21 cellular contexts compared by ENCODE assay signal in genomic region chr16:85670840-85671239, GRCh38. TPM values are rescaled to one million over a fixed set of nuclear protein-coding genes. Genes with fewer than 3 reads are reported as not detected.
DNase-seq lines count a peak whose midpoint lies in the region; ATAC-seq, FAIRE-seq and TF ChIP-seq lines count a peak whose summit lies in the region.
"Had no signal": no experiment of that assay in that cellular context is flagged by ENCODE, and none has a peak within 500 bp of the region (broad histone marks: within the 10 kb centered on the region; RNA-seq: fewer than 3 reads in every experiment).

No MANE protein-coding gene starts in this region.

- H3K4me2 ChIP-seq in H1 (ENCODE audit: insufficient read depth in 1 of 2, low read depth in 2 of 2, low read length in 2 of 2) (no peak overlapping the region), osteoblast (ENCODE audit: insufficient read depth, low read length) (no peak overlapping the region)

- H3K4me1 ChIP-seq in H1 (replicated peaks in 1 of 4; ENCODE audit: control insufficient read depth in 3 of 4, insufficient read depth in 4 of 4, low read length in 3 of 4) (no peaks in the 10 kb centered on the region), osteoblast (ENCODE audit: insufficient read depth, low read length) (peaks cover 15% of the 10 kb centered on the region), prostate gland (replicated peaks) (peaks cover 15% of the 10 kb centered on the region)
- H3K4me1 ChIP-seq: SJCRH30 had no signal

- TF ChIP-seq POLR2A in H1 (IDR thresholded peaks at IDR 0.05; ENCODE audit: control extremely low read depth in 1 of 2, low read depth in 2 of 2, low read length in 2 of 2) (no peak), prostate gland (IDR thresholded peaks at IDR 0.05) (no peak)

- H3K9me3 Mint-ChIP-seq in activated CD4-positive, alpha-beta T cell treated with anti-CD3 and anti-CD28 coated beads, Interleukin-2, amount 10 ng/mL, durations not matched to agents 24 days and 14 days, result no peaks in the 10 kb centered on the region
- H3K9me3 Mint-ChIP-seq: CD4-positive, alpha-beta memory T cell had no signal

- no peak overlapping the region for H2BK12ac ChIP-seq in H1 (ENCODE audit: low read depth, low read length)

- WGBS in H1 (ENCODE audit: extremely low coverage in 1 of 2, insufficient coverage in 1 of 2, insufficient read length in 1 of 2, insufficient replicate concordance in 2 of 2, low coverage in 1 of 2, low lambda C conversion rate in 2 of 2, missing lambda C conversion rate in 1 of 2), 2 experiments, result 92% methylated on average over 14 of the region's 14 CpGs; no CpG with 5 or more reads in 1 of the 2 experiments
- 97% methylated on average over 14 of the region's 14 CpGs for WGBS in prostate gland

- TF ChIP-seq RAD21 in H1 (IDR thresholded peaks at IDR 0.05 in 1 of 2, conservative IDR thresholded peaks at IDR 0.05 in 1 of 2; ENCODE audit: low read depth in 2 of 2, low read length in 2 of 2), result no peak

- ATAC-seq in GM21723 (IDR thresholded peaks at IDR 0.05; ENCODE audit: unreplicated experiment), result no peak
- ATAC-seq: HCT116 had no signal

- FAIRE-seq in H1 (lab: Jason Lieb, UNC), result no peak

- intact Hi-C loops in activated CD4-positive, alpha-beta T cell treated with anti-CD3 and anti-CD28 coated beads, Interleukin-2, amount 10 ng/mL, durations not matched to agents 24 days and 14 days (cut with micrococcal nuclease), result no loop called here
- intact Hi-C loops in prostate gland (cut with DNase I), result loop anchor here (5.0 kb wide), 1 partner anchor 46 kb away; no protein-coding TSS in a partner anchor

- H4K20me1 ChIP-seq in H1 (replicated peaks in 1 of 2; ENCODE audit: control insufficient read depth in 1 of 2, insufficient read depth in 2 of 2, low read length in 2 of 2) (peaks cover 4 to 19% of the 10 kb centered on the region in 2 experiments), osteoblast (ENCODE audit: insufficient read depth, low read length) (peaks cover 36% of the 10 kb centered on the region)

- H3K36me3 Mint-ChIP-seq in activated CD4-positive, alpha-beta T cell treated with anti-CD3 and anti-CD28 coated beads, Interleukin-2, amount 10 ng/mL, durations not matched to agents 24 days and 14 days (ENCODE audit: low read depth), result peaks cover 57% of the 10 kb centered on the region

- no peak overlapping the region for H2BK5ac ChIP-seq in H1 (ENCODE audit: low read depth, low read length)

- no peak overlapping the region for H2BK120ac ChIP-seq in H1 (replicated peaks; ENCODE audit: low read depth, low read length)

- no peak for DNase-seq in activated CD4-positive, alpha-beta T cell treated with anti-CD3 and anti-CD28 coated beads, Interleukin-2, amount 10 ng/mL, durations not matched to agents 24 days and 14 days
- no peak for DNase-seq in activated CD4-positive, alpha-beta T cell treated with anti-CD3 and anti-CD28 coated beads, Interleukin-2, amount 50 U/mL, for 1 hour
- DNase-seq in NCI-H1092 treated with DMSO at 0.1 percent for 48 hours (lab: John Stamatoyannopoulos, UW), result peak; percentile 38
- DNase-seq in H1 (ENCODE audit: low read depth in 1 of 2, low spot score in 2 of 2), result no peak
- peak; percentile 9 for DNase-seq in osteoblast (ENCODE audit: insufficient read length, low spot score, missing footprints)
- no peak for DNase-seq in prostate gland (ENCODE audit: low spot score)
- no peak for DNase-seq in SHP77 (lab: John Stamatoyannopoulos, UW)
- DNase-seq: BE2C; Calu3; CD4-positive, alpha-beta memory T cell; DMS53; KG1; NCI-H1105; NCI-H1694; NCI-H2107; NCI-H446; RPMI8226; SJCRH30 had no signal

- no peak for TF ChIP-seq CTCF in H1 (IDR thresholded peaks at IDR 0.05; ENCODE audit: control extremely low read depth in 1 of 3, insufficient read depth in 1 of 3, low read depth in 1 of 3, low read length in 3 of 3)
- no peak for TF ChIP-seq CTCF in osteoblast (IDR thresholded peaks at IDR 0.05; ENCODE audit: extremely low read depth, low read depth, low read length)
- TF ChIP-seq CTCF in prostate gland (IDR thresholded peaks at IDR 0.05), result no peak

- H3K4ac ChIP-seq in H1 (replicated peaks; ENCODE audit: insufficient read length, low read depth, low read length), result no peak overlapping the region

- no peak overlapping the region for H2AK5ac ChIP-seq in H1 (ENCODE audit: low read depth, low read length)

- H4K8ac ChIP-seq in H1 (ENCODE audit: extremely low read depth, insufficient read depth, low read length), result 0 out of 2 replicates have a peak overlapping the region, but pooled peaks have one; percentile 9

- CTCF ChIA-PET in H1 (lab: Charles Lee; ENCODE audit: partially characterized antibody), result interaction anchor here (1.5 to 37.0 kb wide), 3 partner anchors 10 to 47 kb away, joined by 3 to 620 read pairs (median 248); no protein-coding TSS in a partner anchor

- H3K56ac ChIP-seq in H1 (replicated peaks; ENCODE audit: insufficient read length, low read depth, low read length), result no peak overlapping the region

- peaks cover 10% of the 10 kb centered on the region for H3K4me1 Mint-ChIP-seq in activated CD4-positive, alpha-beta T cell treated with anti-CD3 and anti-CD28 coated beads, Interleukin-2, amount 10 ng/mL, durations not matched to agents 24 days and 14 days

- H3K27ac ChIP-seq in H1 (ENCODE audit: low read depth, low read length) (no peak overlapping the region), osteoblast (ENCODE audit: low read depth, low read length) (no peak overlapping the region), prostate gland (no peak overlapping the region)
- H3K27ac ChIP-seq: 22Rv1, SJCRH30 had no signal

- no peak overlapping the region for H4K5ac ChIP-seq in H1 (ENCODE audit: insufficient read length, low read depth, low read length)

- H3K9ac ChIP-seq in H1 (replicated peaks in 1 of 4; ENCODE audit: extremely low read depth in 1 of 4, low read depth in 3 of 4, low read length in 3 of 4), result no peak overlapping the region

- H3K79me2 ChIP-seq in H1 (ENCODE audit: control insufficient read depth in 1 of 2, insufficient read depth in 2 of 2, low read length in 2 of 2) (no peaks in the 10 kb centered on the region), osteoblast (ENCODE audit: insufficient read depth, low read length) (peaks cover 3% of the 10 kb centered on the region)

- no peak for TF ChIP-seq EP300 in H1 (IDR thresholded peaks at IDR 0.05; ENCODE audit: borderline replicate concordance in 1 of 2, low read depth in 2 of 2, low read length in 2 of 2)

- POLR2A ChIA-PET in H1 (lab: Charles Lee; ENCODE audit: partially characterized antibody), result interaction anchor here (1.4 to 10.5 kb wide), 2 partner anchors 15 kb away, joined by 3 to 77 read pairs; partner anchors contain the start of gene GINS2

- H3K36me3 ChIP-seq in H1 (ENCODE audit: control insufficient read depth in 2 of 4, insufficient read depth in 4 of 4, low read length in 3 of 4) (peaks cover 51 to 93% (median 78%) of the 10 kb centered on the region in 4 experiments), osteoblast (ENCODE audit: insufficient read depth, low read length) (peaks cover 82% of the 10 kb centered on the region), prostate gland (peaks cover 0 to 11% of the 10 kb centered on the region in 2 donors)

- no peak overlapping the region for H4K91ac ChIP-seq in H1 (replicated peaks; ENCODE audit: insufficient read length, low read length)

- peaks cover 3% of the 10 kb centered on the region for H3K79me1 ChIP-seq in H1 (ENCODE audit: low read depth, low read length)

- H3K4me3 Mint-ChIP-seq in activated CD4-positive, alpha-beta T cell treated with anti-CD3 and anti-CD28 coated beads, Interleukin-2, amount 10 ng/mL, durations not matched to agents 24 days and 14 days, result no peak overlapping the region
- H3K4me3 Mint-ChIP-seq: CD4-positive, alpha-beta memory T cell had no signal

- no peak overlapping the region for H2BK20ac ChIP-seq in H1 (ENCODE audit: low read length)

- H3K23me2 ChIP-seq in H1 (ENCODE audit: low read depth, low read length), result no peaks in the 10 kb centered on the region

- H2AFZ ChIP-seq in H1 (ENCODE audit: low read length) (no peak overlapping the region), osteoblast (ENCODE audit: low read length) (no peak overlapping the region)

- peak overlapping the region; percentile 25 for H3K27ac Mint-ChIP-seq in activated CD4-positive, alpha-beta T cell treated with anti-CD3 and anti-CD28 coated beads, Interleukin-2, amount 10 ng/mL, durations not matched to agents 24 days and 14 days

- no peaks in the 10 kb centered on the region for H3K27me3 Mint-ChIP-seq in activated CD4-positive, alpha-beta T cell treated with anti-CD3 and anti-CD28 coated beads, Interleukin-2, amount 10 ng/mL, durations not matched to agents 24 days and 14 days
- H3K27me3 Mint-ChIP-seq: CD4-positive, alpha-beta memory T cell had no signal

- H3K9me3 ChIP-seq in H1 (ENCODE audit: insufficient read depth in 2 of 2, low read depth in 1 of 2, low read length in 1 of 2), result no peaks in the 10 kb centered on the region
- H3K9me3 ChIP-seq in osteoblast (ENCODE audit: low read depth, low read length), result no peaks in the 10 kb centered on the region
- H3K9me3 ChIP-seq in prostate gland, result no peaks in the 10 kb centered on the region
- H3K9me3 ChIP-seq: BE2C, SJCRH30 had no signal

- H2BK15ac ChIP-seq in H1 (ENCODE audit: low read length), result no peak overlapping the region

- no peak overlapping the region for H3K23ac ChIP-seq in H1 (ENCODE audit: insufficient read length)

- no peaks in the 10 kb centered on the region for H3K27me3 ChIP-seq in H1 (replicated peaks in 1 of 4; ENCODE audit: control insufficient read depth in 3 of 4, extremely low read depth in 1 of 4, insufficient read depth in 3 of 4, low read length in 3 of 4)
- no peaks in the 10 kb centered on the region for H3K27me3 ChIP-seq in osteoblast (ENCODE audit: insufficient read depth, low read length)
- no peaks in the 10 kb centered on the region for H3K27me3 ChIP-seq in prostate gland (replicated peaks; ENCODE audit: insufficient read depth)
- H3K27me3 ChIP-seq: BE2C, SJCRH30 had no signal

- no peak overlapping the region for H3K4me3 ChIP-seq in H1 (ENCODE audit: extremely low read depth in 1 of 4, insufficient read depth in 2 of 4, low read depth in 3 of 4, low read length in 4 of 4)
- H3K4me3 ChIP-seq in osteoblast (ENCODE audit: insufficient read depth, low read length), result no peak overlapping the region
- no peak overlapping the region for H3K4me3 ChIP-seq in prostate gland
- H3K4me3 ChIP-seq: SJCRH30 had no signal

- H3K18ac ChIP-seq in H1 (ENCODE audit: extremely low read depth, low read length), result no peak overlapping the region

- no peak overlapping the region for H3K14ac ChIP-seq in H1 (ENCODE audit: insufficient read length)

RNA-seq across cellular contexts. Expression of gene GINS2, which starts 17.9 kb away (rescaled TPM):
- 87.4 and 93.0 TPM in 2 replicates for total RNA-seq in activated CD4-positive, alpha-beta T cell treated with anti-CD3 and anti-CD28 coated beads, Interleukin-2, amount 10 ng/mL, durations not matched to agents 24 days and 14 days
- 51.4 and 59.1 TPM in 2 replicates for total RNA-seq in H1 (2021; fragmentation: NEBNext Ultra II Directional; extraction: Animal tissue kit (Norgen Biotek cat#: 25700))
- 22.5 and 29.4 TPM in 2 replicates for polyA plus RNA-seq in H1 (2011; rRNA removed)
- 31.5 TPM for polyA plus RNA-seq in H1 (2011; cell fraction: cytosol; rRNA removed)
- 18.3 TPM for polyA plus RNA-seq in H1 (2011; cell fraction: nucleus; rRNA removed)
- polyA plus RNA-seq in H1 (2012, experiment 1 of 2), result 34.6 to 46.9 TPM (median 38.3 TPM) in 4 replicates
- polyA plus RNA-seq in H1 (2012, experiment 2 of 2), result 17.0 TPM
- 28.2 TPM for polyA plus RNA-seq in H1 (2013, experiment 1 of 2)
- 28.2 TPM for polyA plus RNA-seq in H1 (2013, experiment 2 of 2)
- 24.8 and 29.1 TPM in 2 replicates for polyA minus RNA-seq in H1 (2011; rRNA and poly(A)+ RNA removed)
- polyA minus RNA-seq in H1 (2011; cell fraction: cytosol; rRNA and poly(A)+ RNA removed), result 14.1 TPM
- 18.6 TPM for polyA minus RNA-seq in H1 (2011; cell fraction: nucleus; rRNA and poly(A)+ RNA removed)
- total RNA-seq in osteoblast (1.2 and 1.8 TPM in 2 replicates), prostate gland (1 to 10 TPM; 4.5 to 6.2 TPM)

RNA-seq across cellular contexts. Expression of gene GSE1, which starts 57.7 kb away (rescaled TPM):
- 34.1 and 37.5 TPM in 2 replicates for total RNA-seq in activated CD4-positive, alpha-beta T cell treated with anti-CD3 and anti-CD28 coated beads, Interleukin-2, amount 10 ng/mL, durations not matched to agents 24 days and 14 days
- total RNA-seq in H1 (2021; fragmentation: NEBNext Ultra II Directional; extraction: Animal tissue kit (Norgen Biotek cat#: 25700)), result 65.6 and 66.2 TPM in 2 replicates
- 26.0 and 40.0 TPM in 2 replicates for polyA plus RNA-seq in H1 (2011; rRNA removed)
- 26.5 TPM for polyA plus RNA-seq in H1 (2011; cell fraction: cytosol; rRNA removed)
- polyA plus RNA-seq in H1 (2011; cell fraction: nucleus; rRNA removed), result 123 TPM
- polyA plus RNA-seq in H1 (2012, experiment 1 of 2), result 42.4 to 51.0 TPM (median 44.8 TPM) in 4 replicates
- 18.4 TPM for polyA plus RNA-seq in H1 (2012, experiment 2 of 2)
- 30.0 TPM for polyA plus RNA-seq in H1 (2013, experiment 1 of 2)
- polyA plus RNA-seq in H1 (2013, experiment 2 of 2), result 30.1 TPM
- polyA minus RNA-seq in H1 (2011; rRNA and poly(A)+ RNA removed), result 35.8 and 37.6 TPM in 2 replicates
- 76.6 TPM for polyA minus RNA-seq in H1 (2011; cell fraction: cytosol; rRNA and poly(A)+ RNA removed)
- 93.7 TPM for polyA minus RNA-seq in H1 (2011; cell fraction: nucleus; rRNA and poly(A)+ RNA removed)
- 49.6 and 55.7 TPM in 2 replicates for total RNA-seq in osteoblast
- 100 to 1,000 TPM in 1 of 2 donors, 10 to 100 TPM in 1; 41.4 to 146 TPM for total RNA-seq in prostate gland

Comparison
In these comparisons a context has a peak if more than half of its experiments do, and no peak if none do; other contexts are left out.
1. DNase-seq: peak in NCI-H1092 treated with DMSO at 0.1 percent for 48 hours (single experiment) and osteoblast (single experiment); none in activated CD4-positive, alpha-beta T cell treated with anti-CD3 and anti-CD28 coated beads, Interleukin-2, amount 10 ng/mL, durations not matched to agents 24 days and 14 days (single experiment), activated CD4-positive, alpha-beta T cell treated with anti-CD3 and anti-CD28 coated beads, Interleukin-2, amount 50 U/mL, for 1 hour (single experiment), H1 (0 of 2), prostate gland (single experiment) and SHP77 (0 of 2).